Comparison of ENCODE assay signal across 31 cellular contexts in genomic region chr11:131201674-131202073, GRCh38.
DNase-seq lines count a peak whose midpoint lies in the region; ATAC-seq lines count a peak whose summit lies in the region.
"Had no signal": no experiment of that assay in that cellular context is flagged by ENCODE, and none has a peak within 500 bp of the region (broad histone marks: within the 10 kb centered on the region; RNA-seq: fewer than 3 reads in every experiment).

No MANE protein-coding gene starts in this region.

- no peak overlapping the region for H2BK15ac ChIP-seq in neuronal stem cell (ENCODE audit: low read length)

- no peak overlapping the region for H3K27ac Mint-ChIP-seq in stimulated activated naive CD8-positive, alpha-beta T cell treated with anti-CD3 and anti-CD28 coated beads, Interleukin-15, amount 100 ng/mL, for 72 hours
- H3K27ac Mint-ChIP-seq: B cell; CD14-positive monocyte; CD4-positive, alpha-beta memory T cell; CD4-positive, alpha-beta T cell; CD4-positive, CD25-positive, alpha-beta regulatory T cell; CD8-positive, alpha-beta memory T cell; CD8-positive, alpha-beta T cell had no signal

- peaks cover 7% of the 10 kb centered on the region for H3K27me3 Mint-ChIP-seq in stimulated activated naive CD8-positive, alpha-beta T cell treated with anti-CD3 and anti-CD28 coated beads, Interleukin-15, amount 100 ng/mL, for 72 hours
- H3K27me3 Mint-ChIP-seq: B cell; CD4-positive, alpha-beta memory T cell; CD4-positive, alpha-beta T cell; CD4-positive, CD25-positive, alpha-beta regulatory T cell had no signal

- peaks cover 0 to 6% of the 10 kb centered on the region in 2 donors for H3K9me3 Mint-ChIP-seq in stimulated activated naive CD8-positive, alpha-beta T cell treated with anti-CD3 and anti-CD28 coated beads, Interleukin-15, amount 100 ng/mL, for 72 hours
- H3K9me3 Mint-ChIP-seq: CD4-positive, alpha-beta memory T cell had no signal

- H3K79me1 ChIP-seq in neuronal stem cell (ENCODE audit: low read depth, low read length) = no peaks in the 10 kb centered on the region

- H3K36me3 ChIP-seq in neuronal stem cell (replicated peaks in 1 of 2; ENCODE audit: control insufficient read depth in 2 of 2, insufficient read depth in 2 of 2, low read length in 2 of 2) = no peaks in the 10 kb centered on the region
- H3K36me3 ChIP-seq: BE2C; BLaER1; BLaER1 treated with 17β-estradiol and CSF1 and Interleukin-3, amounts not matched to agents 10 nM and 100 nM had no signal

- H3K9ac ChIP-seq in neuronal stem cell (ENCODE audit: low read depth, low read length, poor library complexity) = peak overlapping the region; percentile 9
- H3K9ac ChIP-seq: BLaER1; BLaER1 treated with 17β-estradiol and CSF1 and Interleukin-3, amounts not matched to agents 10 nM and 100 nM had no signal

- no peaks in the 10 kb centered on the region for H3K4me1 Mint-ChIP-seq in stimulated activated naive CD8-positive, alpha-beta T cell treated with anti-CD3 and anti-CD28 coated beads, Interleukin-15, amount 100 ng/mL, for 72 hours
- H3K4me1 Mint-ChIP-seq: B cell; CD14-positive monocyte; CD4-positive, alpha-beta memory T cell; CD4-positive, CD25-positive, alpha-beta regulatory T cell; CD8-positive, alpha-beta memory T cell had no signal

- no peak overlapping the region for H2BK5ac ChIP-seq in neuronal stem cell (ENCODE audit: low read length)

- no peak overlapping the region for H2BK12ac ChIP-seq in neuronal stem cell (ENCODE audit: low read length)

- peak; percentile 12 for ATAC-seq in stimulated activated naive CD8-positive, alpha-beta T cell treated with anti-CD3 and anti-CD28 coated beads, Interleukin-15, Interleukin-2, amounts not matched to agents 100 U/mL and 50 U/mL, for 24 hours
- ATAC-seq in stimulated activated naive CD8-positive, alpha-beta T cell treated with anti-CD3 and anti-CD28 coated beads, Interleukin-15, amount 100 ng/mL, for 72 hours = no peak
- no peak for ATAC-seq in GM19452 (IDR thresholded peaks at IDR 0.05; ENCODE audit: unreplicated experiment)
- ATAC-seq: A549; CD8-positive, alpha-beta T cell had no signal

- no peak overlapping the region for H4K8ac ChIP-seq in neuronal stem cell (ENCODE audit: low read depth, low read length)

- H3K4me3 Mint-ChIP-seq in stimulated activated naive CD8-positive, alpha-beta T cell treated with anti-CD3 and anti-CD28 coated beads, Interleukin-15, amount 100 ng/mL, for 72 hours = no peak overlapping the region
- H3K4me3 Mint-ChIP-seq: B cell; CD14-positive monocyte; CD4-positive, alpha-beta memory T cell; CD4-positive, alpha-beta T cell; CD4-positive, CD25-positive, alpha-beta regulatory T cell; CD8-positive, alpha-beta memory T cell; CD8-positive, alpha-beta T cell had no signal

- no peak overlapping the region for H3K14ac ChIP-seq in neuronal stem cell (ENCODE audit: low read length)

- H3K4me2 ChIP-seq in neuronal stem cell (ENCODE audit: insufficient read depth, low read length, poor library complexity, severe bottlenecking) = no peak overlapping the region
- H3K4me2 ChIP-seq: A549; BLaER1; BLaER1 treated with 17β-estradiol and CSF1 and Interleukin-3, amounts not matched to agents 10 nM and 100 nM had no signal

- H3K23ac ChIP-seq in neuronal stem cell (ENCODE audit: low read depth, low read length, poor library complexity) = no peak overlapping the region

- H4K91ac ChIP-seq in neuronal stem cell (ENCODE audit: low read depth, low read length, poor library complexity) = no peak overlapping the region

- H3K9me3 ChIP-seq in neuronal stem cell (replicated peaks in 1 of 2; ENCODE audit: control insufficient read depth in 2 of 2, insufficient read depth in 1 of 2, low read depth in 1 of 2, low read length in 2 of 2) = no peaks in the 10 kb centered on the region
- H3K9me3 ChIP-seq: A549; BE2C; BLaER1; BLaER1 treated with 17β-estradiol and CSF1 and Interleukin-3, amounts not matched to agents 10 nM and 100 nM; Caco-2 had no signal

- DNase-seq in stimulated activated naive CD8-positive, alpha-beta T cell treated with anti-CD3 and anti-CD28 coated beads, Interleukin-15, Interleukin-2, amounts not matched to agents 100 U/mL and 50 U/mL, for 24 hours = no peak
- DNase-seq in stimulated activated naive CD8-positive, alpha-beta T cell treated with anti-CD3 and anti-CD28 coated beads, Interleukin-15, amount 100 ng/mL, for 72 hours = no peak
- no peak for DNase-seq in neuronal stem cell (ENCODE audit: low spot score)
- DNase-seq: 8988T; ACHN; AML-193; BE2C; C1 segment of cervical spinal cord; Caco-2; Calu3; CD4-positive, alpha-beta memory T cell; CD4-positive, alpha-beta T cell; CD4-positive, CD25-positive, alpha-beta regulatory T cell; CD8-positive, alpha-beta memory T cell; CD8-positive, alpha-beta T cell; COR-L47; DMS 273 treated with DMSO at 0.1 percent for 48 hours; DMS153; DMS53; DMS79; DMS79 treated with DMSO at 0.1 percent for 48 hours; DND-41; EL had no signal

- no peak overlapping the region for H3K4ac ChIP-seq in neuronal stem cell (ENCODE audit: low read length)

- peak overlapping the region in 1 of 2 donors; percentile 18 for H3K4me3 ChIP-seq in neuronal stem cell (ENCODE audit: low read length in 2 of 2)
- H3K4me3 ChIP-seq: A549; BLaER1; BLaER1 treated with 17β-estradiol and CSF1 and Interleukin-3, amounts not matched to agents 10 nM and 100 nM had no signal

- H3K27ac ChIP-seq in neuronal stem cell (replicated peaks; ENCODE audit: low read length) = no peak overlapping the region
- H3K27ac ChIP-seq: 22Rv1; A549; BLaER1; BLaER1 treated with 17β-estradiol and CSF1 and Interleukin-3, amounts not matched to agents 10 nM and 100 nM; C4-2B had no signal

- peak overlapping the region; percentile 62 for H3K18ac ChIP-seq in neuronal stem cell (ENCODE audit: low read length)

- H2BK120ac ChIP-seq in neuronal stem cell (ENCODE audit: low read depth, low read length) = no peak overlapping the region

- H2AFZ ChIP-seq in neuronal stem cell (ENCODE audit: low read length) = no peak overlapping the region

- no peak overlapping the region for H2AK5ac ChIP-seq in neuronal stem cell (ENCODE audit: low read depth, low read length)

- no peaks in the 10 kb centered on the region for H3K27me3 ChIP-seq in neuronal stem cell (ENCODE audit: control insufficient read depth in 3 of 3, insufficient read depth in 3 of 3, low read depth in 1 of 3, low read length in 3 of 3)
- H3K27me3 ChIP-seq: BE2C; BLaER1; BLaER1 treated with 17β-estradiol and CSF1 and Interleukin-3, amounts not matched to agents 10 nM and 100 nM had no signal

- no CpG with 5 or more reads among the region's 12 CpGs for WGBS in neuronal stem cell (ENCODE audit: extremely low coverage in 2 of 2, insufficient read length in 2 of 2, insufficient replicate concordance in 1 of 2), 2 donors

- peaks cover 0 to 3% of the 10 kb centered on the region in 2 donors for H3K4me1 ChIP-seq in neuronal stem cell (ENCODE audit: control insufficient read depth in 2 of 2, insufficient read depth in 1 of 2, low read depth in 1 of 2, low read length in 2 of 2)
- H3K4me1 ChIP-seq: A549, BE2C, Caco-2 had no signal
